30 cellular contexts compared by ENCODE assay signal in the genomic region with DNA sequence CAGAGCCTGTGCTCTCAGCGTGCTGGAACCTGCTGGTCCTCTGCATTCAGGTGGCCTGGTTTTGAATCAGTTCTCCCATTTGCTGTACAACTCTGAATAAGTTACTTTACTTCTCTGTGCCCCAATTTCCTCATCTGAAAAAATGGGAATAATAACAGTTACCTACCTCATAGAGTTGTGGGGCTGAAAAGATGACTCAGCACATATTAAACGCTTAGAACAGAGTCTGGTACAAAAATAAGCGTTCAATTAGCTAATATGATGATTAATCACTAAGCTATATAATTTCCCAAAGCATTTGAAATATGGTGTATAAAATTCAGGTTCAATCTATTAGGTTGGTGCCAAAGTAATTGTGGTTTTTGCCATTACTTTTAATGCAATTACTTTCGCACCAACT.
"Had no signal": no experiment of that assay in that cellular context is flagged by ENCODE, and none has a peak within 500 bp of the region (broad histone marks: within the 10 kb centered on the region; RNA-seq: fewer than 3 reads in every experiment).

No MANE protein-coding gene starts in this region.

- H3K36me3 Mint-ChIP-seq: activated naive CD4-positive, alpha-beta T cell treated with anti-CD3 and anti-CD28 coated beads, Interleukin-2, amount 50 U/mL, for 24 hours had no signal

- H3K4me3 ChIP-seq: adrenal gland, breast epithelium, cardiac muscle cell, colonic mucosa had no signal

- H3K27ac ChIP-seq: adrenal gland, cardiac muscle cell, colonic mucosa had no signal

- H3K27me3 Mint-ChIP-seq: activated naive CD4-positive, alpha-beta T cell treated with anti-CD3 and anti-CD28 coated beads, Interleukin-2, amount 50 U/mL, for 24 hours; activated T-helper 17 cell treated with anti-CD3 and anti-CD28 coated beads, Interleukin-2, amount 50 U/mL, for 72 hours; brain had no signal

- H3K27ac Mint-ChIP-seq: activated CD4-positive, alpha-beta memory T cell treated with anti-CD3 and anti-CD28 coated beads, Interleukin-2, amount 10 ng/mL, durations not matched to agents 7 days and 5 days; activated CD4-positive, alpha-beta T cell treated with anti-CD3 and anti-CD28 coated beads, Interleukin-2, amount 10 ng/mL, durations not matched to agents 7 days and 5 days; activated naive CD4-positive, alpha-beta T cell treated with anti-CD3 and anti-CD28 coated beads for 36 hours; activated naive CD4-positive, alpha-beta T cell treated with anti-CD3 and anti-CD28 coated beads, Interleukin-2, amount 50 U/mL, for 24 hours; activated naive CD8-positive, alpha-beta T cell treated with anti-CD3 and anti-CD28 coated beads for 36 hours; activated naive CD8-positive, alpha-beta T cell treated with anti-CD3 and anti-CD28 coated beads, Interleukin-2, amount 50 U/mL, for 24 hours; activated T-helper 17 cell treated with anti-CD3 and anti-CD28 coated beads, Interleukin-2, amount 50 U/mL, for 72 hours had no signal

- H3K4me1 Mint-ChIP-seq: activated T-helper 17 cell treated with anti-CD3 and anti-CD28 coated beads, Interleukin-2, amount 50 U/mL, for 72 hours had no signal

- H3K36me3 ChIP-seq: adrenal gland, breast epithelium, cardiac muscle cell, colonic mucosa had no signal

- H3K9me3 ChIP-seq: adrenal gland, colonic mucosa had no signal

- DNase-seq: activated CD4-positive, alpha-beta memory T cell treated with anti-CD3 and anti-CD28 coated beads, Interleukin-2, amount 10 ng/mL, durations not matched to agents 7 days and 5 days; activated CD4-positive, alpha-beta T cell treated with anti-CD3 and anti-CD28 coated beads for 1 hour; activated CD4-positive, alpha-beta T cell treated with anti-CD3 and anti-CD28 coated beads for 4 hours; activated CD4-positive, alpha-beta T cell treated with anti-CD3 and anti-CD28 coated beads, Interleukin-2, amount 10 ng/mL, durations not matched to agents 7 days and 5 days; activated CD4-positive, alpha-beta T cell treated with anti-CD3 and anti-CD28 coated beads, Interleukin-2, amount 50 U/mL, for 4 hours; activated CD4-positive, CD25-positive, alpha-beta regulatory T cell; activated effector memory CD4-positive, alpha-beta T cell treated with Interleukin-2 at 50 U/mL for 16 hours; activated naive CD4-positive, alpha-beta T cell treated with anti-CD3 and anti-CD28 coated beads for 36 hours; activated naive CD8-positive, alpha-beta T cell treated with anti-CD3 and anti-CD28 coated beads for 36 hours; activated naive CD8-positive, alpha-beta T cell treated with anti-CD3 and anti-CD28 coated beads, Interleukin-2, amount 50 U/mL, for 24 hours; activated T-cell treated with anti-CD3 and anti-CD28 coated beads, Interleukin-2, amount 50 U/mL, for 4 hours; amygdala; aorta; central memory CD4-positive, alpha-beta T cell; cerebellar nuclear complex; colonic mucosa; effector CD8-positive, alpha-beta T cell; foreskin fibroblast; head of caudate nucleus; T-helper 2 cell had no signal

- H3K4me3 Mint-ChIP-seq: activated CD4-positive, alpha-beta memory T cell treated with anti-CD3 and anti-CD28 coated beads, Interleukin-2, amount 10 ng/mL, durations not matched to agents 7 days and 5 days; activated CD4-positive, alpha-beta T cell treated with anti-CD3 and anti-CD28 coated beads, Interleukin-2, amount 10 ng/mL, durations not matched to agents 7 days and 5 days; activated naive CD4-positive, alpha-beta T cell treated with anti-CD3 and anti-CD28 coated beads for 36 hours; activated naive CD4-positive, alpha-beta T cell treated with anti-CD3 and anti-CD28 coated beads, Interleukin-2, amount 50 U/mL, for 24 hours; activated naive CD8-positive, alpha-beta T cell treated with anti-CD3 and anti-CD28 coated beads for 36 hours; activated naive CD8-positive, alpha-beta T cell treated with anti-CD3 and anti-CD28 coated beads, Interleukin-2, amount 50 U/mL, for 24 hours; activated T-cell treated with anti-CD3 and anti-CD28 coated beads, Interleukin-2, amount 50 U/mL, for 4 hours; activated T-helper 17 cell treated with anti-CD3 and anti-CD28 coated beads, Interleukin-2, amount 50 U/mL, for 72 hours; brain had no signal

- H3K4me1 ChIP-seq: breast epithelium, colonic mucosa had no signal

- ATAC-seq: activated naive CD8-positive, alpha-beta T cell treated with anti-CD3 and anti-CD28 coated beads, Interleukin-2, amount 50 U/mL, for 24 hours; activated T-cell treated with anti-CD3 and anti-CD28 coated beads, Interleukin-2, amount 50 U/mL, for 4 hours; activated T-helper 17 cell treated with anti-CD3 and anti-CD28 coated beads, Interleukin-2, amount 50 U/mL, for 72 hours; esophagus mucosa had no signal

- FAIRE-seq: endometrium, endothelial cell of umbilical vein, frontal cortex had no signal

- H3K9me3 Mint-ChIP-seq: activated naive CD4-positive, alpha-beta T cell treated with anti-CD3 and anti-CD28 coated beads, Interleukin-2, amount 50 U/mL, for 24 hours; activated T-helper 17 cell treated with anti-CD3 and anti-CD28 coated beads, Interleukin-2, amount 50 U/mL, for 72 hours had no signal

- H3K27me3 ChIP-seq: adrenal gland, breast epithelium, cardiac muscle cell, colonic mucosa had no signal
